ENCODE assay signal across 1 cellular context in genomic region chr17:8069587-8069860, GRCh38.
TF ChIP-seq lines count a peak whose summit lies in the region.

No MANE protein-coding gene starts in this region.

TF ChIP-seq in HepG2, 621 proteins besides CTCF, POLR2A, EP300 and RAD21:
- TF ChIP-seq NKX3-1 (CRISPR knock-in tag; IDR thresholded peaks at IDR 0.05), result no peak
- 0 out of 2 replicates have a peak, but pooled peaks have one; percentile 2 for TF ChIP-seq SKIL (CRISPR knock-in tag; IDR thresholded peaks at IDR 0.05; ENCODE audit: borderline replicate concordance)
